Comparison of ENCODE assay signal across 1 cellular context in the genomic region with DNA sequence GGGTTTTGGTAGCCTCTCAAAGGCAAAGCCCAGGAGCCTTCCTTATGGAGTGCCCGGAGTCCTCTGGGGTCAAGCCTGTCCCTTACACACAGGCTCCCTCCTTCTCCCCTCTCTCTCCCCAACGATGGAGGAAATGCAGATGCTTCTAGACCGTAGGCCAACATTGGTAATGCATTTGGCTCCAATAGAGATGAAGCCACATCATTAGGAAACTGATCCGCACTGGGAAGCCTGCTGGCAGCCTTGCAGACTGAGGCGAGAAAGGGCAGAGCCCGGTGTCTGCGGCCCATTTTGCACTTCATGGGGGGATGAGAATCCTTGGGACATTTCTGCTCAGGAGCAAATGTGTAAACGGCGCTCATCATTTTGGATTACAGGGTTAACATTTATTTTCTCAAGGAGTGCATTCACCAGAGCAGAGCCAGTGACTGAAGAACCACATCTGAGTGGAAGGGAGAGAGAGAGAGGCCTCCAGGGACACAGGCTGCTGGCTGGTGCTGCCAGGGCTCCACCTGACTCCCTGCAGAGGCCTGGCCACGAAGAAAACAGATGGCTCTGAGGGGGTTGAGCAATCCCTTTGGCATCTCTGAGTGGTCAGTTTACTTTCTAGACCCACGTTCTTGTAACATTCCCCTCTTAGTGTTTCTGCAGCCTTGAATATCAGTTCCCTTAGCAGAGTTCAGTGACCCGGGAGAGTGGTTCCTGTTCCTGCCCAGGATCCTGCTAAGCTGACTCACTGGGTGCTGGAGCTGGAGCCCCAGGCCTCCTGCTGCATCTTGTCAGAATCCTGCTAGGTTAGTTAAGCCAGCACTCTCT.
TF ChIP-seq lines count a peak whose summit lies in the region.

No MANE protein-coding gene starts in this region.

TF ChIP-seq in HepG2, 621 proteins besides CTCF, POLR2A, EP300 and RAD21 (continued from another document and continues in another):
- TF ChIP-seq PHB2 (IDR thresholded peaks at IDR 0.05; ENCODE audit: partially characterized antibody), result no peak
- TF ChIP-seq IRF2 (CRISPR knock-in tag; IDR thresholded peaks at IDR 0.05), result no peak
- TF ChIP-seq, protein P1, sequence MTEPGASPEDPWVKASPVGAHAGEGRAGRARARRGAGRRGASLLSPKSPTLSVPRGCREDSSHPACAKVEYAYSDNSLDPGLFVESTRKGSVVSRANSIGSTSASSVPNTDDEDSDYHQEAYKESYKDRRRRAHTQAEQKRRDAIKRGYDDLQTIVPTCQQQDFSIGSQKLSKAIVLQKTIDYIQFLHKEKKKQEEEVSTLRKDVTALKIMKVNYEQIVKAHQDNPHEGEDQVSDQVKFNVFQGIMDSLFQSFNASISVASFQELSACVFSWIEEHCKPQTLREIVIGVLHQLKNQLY (CRISPR knock-in tag; IDR thresholded peaks at IDR 0.05), result 0 out of 2 replicates have a peak, but pooled peaks have one; percentile 28
- TF ChIP-seq ZNF772 (CRISPR knock-in tag; IDR thresholded peaks at IDR 0.05), result 0 out of 2 replicates have a peak, but pooled peaks have one; percentile 31
- TF ChIP-seq HMG20A (CRISPR knock-in tag; IDR thresholded peaks at IDR 0.05; ENCODE audit: borderline replicate concordance), result peak; percentile 41; the same call in 1 of the 2 replicates
- no peak for TF ChIP-seq ZNF703 (CRISPR knock-in tag; IDR thresholded peaks at IDR 0.05; ENCODE audit: borderline replicate concordance)
- peak; percentile 47 for TF ChIP-seq TEAD3 (CRISPR knock-in tag; optimal IDR thresholded peaks at IDR 0.05; ENCODE audit: borderline replicate concordance)
- peak; percentile 46; the same call in 1 of the 2 replicates for TF ChIP-seq FOSL2 (CRISPR knock-in tag; IDR thresholded peaks at IDR 0.05)
- TF ChIP-seq FOXA3 (CRISPR knock-in tag; IDR thresholded peaks at IDR 0.05), result peak; percentile 29; the same call in 1 of the 2 replicates
- TF ChIP-seq, protein P2, sequence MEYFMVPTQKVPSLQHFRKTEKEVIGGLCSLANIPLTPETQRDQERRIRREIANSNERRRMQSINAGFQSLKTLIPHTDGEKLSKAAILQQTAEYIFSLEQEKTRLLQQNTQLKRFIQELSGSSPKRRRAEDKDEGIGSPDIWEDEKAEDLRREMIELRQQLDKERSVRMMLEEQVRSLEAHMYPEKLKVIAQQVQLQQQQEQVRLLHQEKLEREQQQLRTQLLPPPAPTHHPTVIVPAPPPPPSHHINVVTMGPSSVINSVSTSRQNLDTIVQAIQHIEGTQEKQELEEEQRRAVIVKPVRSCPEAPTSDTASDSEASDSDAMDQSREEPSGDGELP (IDR thresholded peaks at IDR 0.05; ENCODE audit: borderline replicate concordance, low read depth), result peak; percentile 50; the same call in 1 of the 2 replicates
- TF ChIP-seq ZNF230 (CRISPR knock-in tag; IDR thresholded peaks at IDR 0.05), result 0 out of 2 replicates have a peak, but pooled peaks have one; percentile 21
- TF ChIP-seq SYNCRIP (IDR thresholded peaks at IDR 0.05; ENCODE audit: insufficient read depth, low read depth, low read length), result no peak
- no peak for TF ChIP-seq ADNP (CRISPR knock-in tag; IDR thresholded peaks at IDR 0.05)
- 0 out of 2 replicates have a peak, but pooled peaks have one; percentile 25 for TF ChIP-seq MEIS2 (CRISPR knock-in tag; IDR thresholded peaks at IDR 0.05)
- TF ChIP-seq KLF11 (CRISPR knock-in tag; IDR thresholded peaks at IDR 0.05), result no peak
- TF ChIP-seq HDAC2 (CRISPR knock-in tag; IDR thresholded peaks at IDR 0.05), result 0 out of 2 replicates have a peak, but pooled peaks have one; percentile 10
- no peak for TF ChIP-seq ATAD3A (CRISPR knock-in tag; IDR thresholded peaks at IDR 0.05)
- peak; percentile 47; the same call in 1 of the 2 replicates for TF ChIP-seq ZSCAN25 (CRISPR knock-in tag; IDR thresholded peaks at IDR 0.05)
- no peak for TF ChIP-seq NR2C2 (CRISPR knock-in tag; IDR thresholded peaks at IDR 0.05; ENCODE audit: borderline replicate concordance)
- peak; percentile 66; the same call in 1 of the 2 replicates for TF ChIP-seq ARNT2 (CRISPR knock-in tag; IDR thresholded peaks at IDR 0.05; ENCODE audit: low read depth)
- no peak for TF ChIP-seq RORA (CRISPR knock-in tag; IDR thresholded peaks at IDR 0.05)
- TF ChIP-seq, protein P3, sequence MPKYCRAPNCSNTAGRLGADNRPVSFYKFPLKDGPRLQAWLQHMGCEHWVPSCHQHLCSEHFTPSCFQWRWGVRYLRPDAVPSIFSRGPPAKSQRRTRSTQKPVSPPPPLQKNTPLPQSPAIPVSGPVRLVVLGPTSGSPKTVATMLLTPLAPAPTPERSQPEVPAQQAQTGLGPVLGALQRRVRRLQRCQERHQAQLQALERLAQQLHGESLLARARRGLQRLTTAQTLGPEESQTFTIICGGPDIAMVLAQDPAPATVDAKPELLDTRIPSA (CRISPR knock-in tag; IDR thresholded peaks at IDR 0.05; ENCODE audit: borderline replicate concordance), result no peak
- peak in 1 of 2 experiments; percentile 41; a peak in 1 of 4 replicates for TF ChIP-seq KLF16 (CRISPR knock-in tag; IDR thresholded peaks at IDR 0.05)
- TF ChIP-seq, protein P4, sequence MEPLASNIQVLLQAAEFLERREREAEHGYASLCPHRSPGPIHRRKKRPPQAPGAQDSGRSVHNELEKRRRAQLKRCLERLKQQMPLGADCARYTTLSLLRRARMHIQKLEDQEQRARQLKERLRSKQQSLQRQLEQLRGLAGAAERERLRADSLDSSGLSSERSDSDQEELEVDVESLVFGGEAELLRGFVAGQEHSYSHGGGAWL (CRISPR knock-in tag; IDR thresholded peaks at IDR 0.05), result no peak
- 0 out of 2 replicates have a peak, but pooled peaks have one; percentile 12 for TF ChIP-seq GABPB1 (CRISPR knock-in tag; IDR thresholded peaks at IDR 0.05)
- no peak for TF ChIP-seq EED (CRISPR knock-in tag; IDR thresholded peaks at IDR 0.05)
- no peak for TF ChIP-seq JUND (CRISPR knock-in tag; IDR thresholded peaks at IDR 0.05)
- TF ChIP-seq ZFP36 (IDR thresholded peaks at IDR 0.05; ENCODE audit: borderline replicate concordance, low read depth, low read length, partially characterized antibody), result no peak
- TF ChIP-seq ZNF337 (CRISPR knock-in tag; IDR thresholded peaks at IDR 0.05; ENCODE audit: borderline replicate concordance, low read depth), result 0 out of 2 replicates have a peak, but pooled peaks have one; percentile 21
- TF ChIP-seq NR2F6 (IDR thresholded peaks at IDR 0.05), result peak; percentile 31; the same call in 1 of the 2 replicates
- no peak for TF ChIP-seq NR2F6 (CRISPR knock-in tag; IDR thresholded peaks at IDR 0.05)
- TF ChIP-seq ZFX (CRISPR knock-in tag; IDR thresholded peaks at IDR 0.05; ENCODE audit: low read depth), result peak; percentile 46
- TF ChIP-seq KDM5B (CRISPR knock-in tag; IDR thresholded peaks at IDR 0.05; ENCODE audit: borderline replicate concordance), result no peak
- TF ChIP-seq, protein P5, sequence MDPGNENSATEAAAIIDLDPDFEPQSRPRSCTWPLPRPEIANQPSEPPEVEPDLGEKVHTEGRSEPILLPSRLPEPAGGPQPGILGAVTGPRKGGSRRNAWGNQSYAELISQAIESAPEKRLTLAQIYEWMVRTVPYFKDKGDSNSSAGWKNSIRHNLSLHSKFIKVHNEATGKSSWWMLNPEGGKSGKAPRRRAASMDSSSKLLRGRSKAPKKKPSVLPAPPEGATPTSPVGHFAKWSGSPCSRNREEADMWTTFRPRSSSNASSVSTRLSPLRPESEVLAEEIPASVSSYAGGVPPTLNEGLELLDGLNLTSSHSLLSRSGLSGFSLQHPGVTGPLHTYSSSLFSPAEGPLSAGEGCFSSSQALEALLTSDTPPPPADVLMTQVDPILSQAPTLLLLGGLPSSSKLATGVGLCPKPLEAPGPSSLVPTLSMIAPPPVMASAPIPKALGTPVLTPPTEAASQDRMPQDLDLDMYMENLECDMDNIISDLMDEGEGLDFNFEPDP (CRISPR knock-in tag; conservative IDR thresholded peaks at IDR 0.05), result 0 out of 2 replicates have a peak, but pooled peaks have one; percentile 18
- TF ChIP-seq FOXC1 (CRISPR knock-in tag; IDR thresholded peaks at IDR 0.05; ENCODE audit: borderline replicate concordance), result 0 out of 2 replicates have a peak, but pooled peaks have one; percentile 23
- TF ChIP-seq, protein P6, sequence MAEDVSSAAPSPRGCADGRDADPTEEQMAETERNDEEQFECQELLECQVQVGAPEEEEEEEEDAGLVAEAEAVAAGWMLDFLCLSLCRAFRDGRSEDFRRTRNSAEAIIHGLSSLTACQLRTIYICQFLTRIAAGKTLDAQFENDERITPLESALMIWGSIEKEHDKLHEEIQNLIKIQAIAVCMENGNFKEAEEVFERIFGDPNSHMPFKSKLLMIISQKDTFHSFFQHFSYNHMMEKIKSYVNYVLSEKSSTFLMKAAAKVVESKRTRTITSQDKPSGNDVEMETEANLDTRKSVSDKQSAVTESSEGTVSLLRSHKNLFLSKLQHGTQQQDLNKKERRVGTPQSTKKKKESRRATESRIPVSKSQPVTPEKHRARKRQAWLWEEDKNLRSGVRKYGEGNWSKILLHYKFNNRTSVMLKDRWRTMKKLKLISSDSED (CRISPR knock-in tag; IDR thresholded peaks at IDR 0.05), result no peak
- TF ChIP-seq SOX6 (IDR thresholded peaks at IDR 0.05), result no peak
- TF ChIP-seq SOX6 (CRISPR knock-in tag; IDR thresholded peaks at IDR 0.05), result peak; percentile 27; the same call in 1 of the 2 replicates
- TF ChIP-seq, protein P7, sequence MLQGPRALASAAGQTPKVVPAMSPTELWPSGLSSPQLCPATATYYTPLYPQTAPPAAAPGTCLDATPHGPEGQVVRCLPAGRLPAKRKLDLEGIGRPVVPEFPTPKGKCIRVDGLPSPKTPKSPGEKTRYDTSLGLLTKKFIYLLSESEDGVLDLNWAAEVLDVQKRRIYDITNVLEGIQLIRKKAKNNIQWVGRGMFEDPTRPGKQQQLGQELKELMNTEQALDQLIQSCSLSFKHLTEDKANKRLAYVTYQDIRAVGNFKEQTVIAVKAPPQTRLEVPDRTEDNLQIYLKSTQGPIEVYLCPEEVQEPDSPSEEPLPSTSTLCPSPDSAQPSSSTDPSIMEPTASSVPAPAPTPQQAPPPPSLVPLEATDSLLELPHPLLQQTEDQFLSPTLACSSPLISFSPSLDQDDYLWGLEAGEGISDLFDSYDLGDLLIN (CRISPR knock-in tag; IDR thresholded peaks at IDR 0.05; ENCODE audit: borderline replicate concordance), result no peak
- TF ChIP-seq ZNF451 (CRISPR knock-in tag; IDR thresholded peaks at IDR 0.05), result no peak
- peak; percentile 33; the same call in 1 of the 2 replicates for TF ChIP-seq ZBTB38 (CRISPR knock-in tag; IDR thresholded peaks at IDR 0.05)
- TF ChIP-seq CEBPG (CRISPR knock-in tag; IDR thresholded peaks at IDR 0.05), result peak; percentile 74; the same call in 1 of the 2 replicates
- TF ChIP-seq ZBTB42 (CRISPR knock-in tag; IDR thresholded peaks at IDR 0.05), result no peak
- no peak for TF ChIP-seq FOXP1 (IDR thresholded peaks at IDR 0.05)
- 0 out of 2 replicates have a peak, but pooled peaks have one; percentile 4 for TF ChIP-seq FOXP1 (CRISPR knock-in tag; IDR thresholded peaks at IDR 0.05)
- TF ChIP-seq, protein P8, sequence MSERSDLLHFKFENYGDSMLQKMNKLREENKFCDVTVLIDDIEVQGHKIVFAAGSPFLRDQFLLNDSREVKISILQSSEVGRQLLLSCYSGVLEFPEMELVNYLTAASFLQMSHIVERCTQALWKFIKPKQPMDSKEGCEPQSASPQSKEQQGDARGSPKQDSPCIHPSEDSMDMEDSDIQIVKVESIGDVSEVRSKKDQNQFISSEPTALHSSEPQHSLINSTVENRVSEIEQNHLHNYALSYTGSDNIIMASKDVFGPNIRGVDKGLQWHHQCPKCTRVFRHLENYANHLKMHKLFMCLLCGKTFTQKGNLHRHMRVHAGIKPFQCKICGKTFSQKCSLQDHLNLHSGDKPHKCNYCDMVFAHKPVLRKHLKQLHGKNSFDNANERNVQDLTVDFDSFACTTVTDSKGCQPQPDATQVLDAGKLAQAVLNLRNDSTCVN (CRISPR knock-in tag; IDR thresholded peaks at IDR 0.05; ENCODE audit: borderline replicate concordance), result peak; percentile 97
- TF ChIP-seq, protein P9, sequence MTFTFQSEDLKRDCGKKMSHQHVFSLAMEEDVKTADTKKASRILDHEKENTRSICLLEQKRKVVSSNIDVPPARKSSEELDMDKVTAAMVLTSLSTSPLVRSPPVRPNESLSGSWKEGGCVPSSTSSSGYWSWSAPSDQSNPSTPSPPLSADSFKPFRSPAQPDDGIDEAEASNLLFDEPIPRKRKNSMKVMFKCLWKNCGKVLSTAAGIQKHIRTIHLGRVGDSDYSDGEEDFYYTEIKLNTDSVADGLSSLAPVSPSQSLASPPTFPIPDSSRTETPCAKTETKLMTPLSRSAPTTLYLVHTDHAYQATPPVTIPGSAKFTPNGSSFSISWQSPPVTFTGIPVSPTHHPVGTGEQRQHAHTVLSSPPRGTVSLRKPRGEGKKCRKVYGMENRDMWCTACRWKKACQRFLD (CRISPR knock-in tag; IDR thresholded peaks at IDR 0.05; ENCODE audit: borderline replicate concordance), result no peak
- TF ChIP-seq MED8 (CRISPR knock-in tag; IDR thresholded peaks at IDR 0.05; ENCODE audit: insufficient replicate concordance), result peak; percentile 7
- TF ChIP-seq, protein P10, sequence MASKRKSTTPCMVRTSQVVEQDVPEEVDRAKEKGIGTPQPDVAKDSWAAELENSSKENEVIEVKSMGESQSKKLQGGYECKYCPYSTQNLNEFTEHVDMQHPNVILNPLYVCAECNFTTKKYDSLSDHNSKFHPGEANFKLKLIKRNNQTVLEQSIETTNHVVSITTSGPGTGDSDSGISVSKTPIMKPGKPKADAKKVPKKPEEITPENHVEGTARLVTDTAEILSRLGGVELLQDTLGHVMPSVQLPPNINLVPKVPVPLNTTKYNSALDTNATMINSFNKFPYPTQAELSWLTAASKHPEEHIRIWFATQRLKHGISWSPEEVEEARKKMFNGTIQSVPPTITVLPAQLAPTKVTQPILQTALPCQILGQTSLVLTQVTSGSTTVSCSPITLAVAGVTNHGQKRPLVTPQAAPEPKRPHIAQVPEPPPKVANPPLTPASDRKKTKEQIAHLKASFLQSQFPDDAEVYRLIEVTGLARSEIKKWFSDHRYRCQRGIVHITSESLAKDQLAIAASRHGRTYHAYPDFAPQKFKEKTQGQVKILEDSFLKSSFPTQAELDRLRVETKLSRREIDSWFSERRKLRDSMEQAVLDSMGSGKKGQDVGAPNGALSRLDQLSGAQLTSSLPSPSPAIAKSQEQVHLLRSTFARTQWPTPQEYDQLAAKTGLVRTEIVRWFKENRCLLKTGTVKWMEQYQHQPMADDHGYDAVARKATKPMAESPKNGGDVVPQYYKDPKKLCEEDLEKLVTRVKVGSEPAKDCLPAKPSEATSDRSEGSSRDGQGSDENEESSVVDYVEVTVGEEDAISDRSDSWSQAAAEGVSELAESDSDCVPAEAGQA (IDR thresholded peaks at IDR 0.05; ENCODE audit: low read depth), result no peak
- TF ChIP-seq, protein P10 (CRISPR knock-in tag; IDR thresholded peaks at IDR 0.05; ENCODE audit: borderline replicate concordance), result no peak
